18 cellular contexts compared by ENCODE assay signal in genomic region chr5:133907075-133907474, GRCh38.
DNase-seq lines count a peak whose midpoint lies in the region; ATAC-seq, FAIRE-seq and TF ChIP-seq lines count a peak whose summit lies in the region.
"Had no signal": no experiment of that assay in that cellular context is flagged by ENCODE, and none has a peak within 500 bp of the region (broad histone marks: within the 10 kb centered on the region; RNA-seq: fewer than 3 reads in every experiment).

No MANE protein-coding gene starts in this region.

- no peak for FAIRE-seq in pancreas (lab: Jason Lieb, UNC)
- FAIRE-seq: HepG2 had no signal

- POLR2A ChIA-PET in HEK293T (lab: Yijun Ruan, JAX) = no interaction called here

- H3K4me1 ChIP-seq in body of pancreas (no peaks in the 10 kb centered on the region), pancreas (no peaks in the 10 kb centered on the region)

- no peaks in the 10 kb centered on the region for H3K36me3 ChIP-seq in body of pancreas (replicated peaks in 1 of 2; ENCODE audit: insufficient read depth in 1 of 2, low read depth in 2 of 2)
- no peaks in the 10 kb centered on the region for H3K36me3 ChIP-seq in pancreas

- peak; percentile 95 for DNase-seq in G401 (ENCODE audit: low spot score)
- peak; percentile 77 for DNase-seq in NCI-H2171 treated with DMSO at 0.1 percent for 48 hours (lab: John Stamatoyannopoulos, UW)
- DNase-seq in body of pancreas = peak in 3 of 4 donors; percentile 28 to 59 (median 43)
- DNase-seq in pancreas = peak in 3 of 6 donors; percentile 24 to 66 (median 46)
- no peak for DNase-seq in HEK293T (ENCODE audit: extremely low spot score)
- DNase-seq in activated naive CD4-positive, alpha-beta T cell treated with Interleukin-2 at 50 U/mL for 16 hours = no peak
- no peak for DNase-seq in middle frontal gyrus (ENCODE audit: extremely low spot score, low spot score)
- DNase-seq: activated CD4-positive, alpha-beta T cell treated with anti-CD3 and anti-CD28 coated beads, Interleukin-2, amount 10 ng/mL, durations not matched to agents 24 days and 14 days; AML-193; DMS53; MM.1S; NCI-H226; OCI-M1; stimulated activated CD4-positive, alpha-beta T cell treated with anti-CD3 and anti-CD28 coated beads, Interleukin-4, amount 100 ng/mL, for 1 hour; stimulated activated CD8-positive, alpha-beta memory T cell treated with anti-CD3 and anti-CD28 coated beads, Interleukin-4, amount 100 ng/mL, for 48 hours had no signal

- no peak overlapping the region for H3K27ac ChIP-seq in body of pancreas
- H3K27ac ChIP-seq in pancreas = no peak overlapping the region
- H3K27ac ChIP-seq: hepatocyte had no signal

- CTCF ChIA-PET in HEK293T (lab: Yijun Ruan, JAX) = no interaction called here

- 68 to 79% methylated on average over 2 to 9 of the region's 9 CpGs for WGBS in body of pancreas, 2 donors
- WGBS in pancreas, 2 donors = 76 to 77% methylated on average over 9 of the region's 9 CpGs

- ATAC-seq in body of pancreas = no peak
- ATAC-seq in pancreas = peak in 3 of 4 donors; percentile 18 to 51 (median 32)
- ATAC-seq: activated naive CD4-positive, alpha-beta T cell treated with anti-CD3 and anti-CD28 coated beads, Interleukin-2, amount 50 U/mL, for 72 hours; HepG2 had no signal

- H3K27me3 ChIP-seq in body of pancreas (no peaks in the 10 kb centered on the region), pancreas (no peaks in the 10 kb centered on the region)
- H3K27me3 ChIP-seq: hepatocyte had no signal

- no peak for TF ChIP-seq CTCF in body of pancreas (IDR thresholded peaks at IDR 0.05)
- TF ChIP-seq CTCF in pancreas (IDR thresholded peaks at IDR 0.05) = no peak

- no peak for TF ChIP-seq POLR2A in body of pancreas (IDR thresholded peaks at IDR 0.05)

- in situ Hi-C loops in G401 (cut with HindIII; ENCODE audit: low sequenced_read_pairs) = no loop called here

- intact Hi-C loops in body of pancreas (cut with DNase I) = no loop called here
- intact Hi-C loops in pancreas (cut with DNase I) = no loop called here

- H3K4me3 ChIP-seq in body of pancreas (no peak overlapping the region), pancreas (no peak overlapping the region)
- H3K4me3 ChIP-seq: hepatocyte had no signal

- H3K9me3 ChIP-seq in body of pancreas (no peaks in the 10 kb centered on the region), pancreas (no peaks in the 10 kb centered on the region)

TF ChIP-seq in HEK293T, 16 proteins besides CTCF, POLR2A, EP300 and RAD21:
- TF ChIP-seq FOXM1 (IDR thresholded peaks at IDR 0.05; ENCODE audit: borderline replicate concordance) = no peak
- TF ChIP-seq ARNT (IDR thresholded peaks at IDR 0.05) = no peak
- TF ChIP-seq SP1 (IDR thresholded peaks at IDR 0.05) = no peak
- TF ChIP-seq LEF1 (IDR thresholded peaks at IDR 0.05; ENCODE audit: borderline replicate concordance) = no peak
- no peak for TF ChIP-seq BHLHE40 (IDR thresholded peaks at IDR 0.05; ENCODE audit: borderline replicate concordance)
- TF ChIP-seq L3MBTL2 (conservative IDR thresholded peaks at IDR 0.05) = no peak
- TF ChIP-seq TARDBP (IDR thresholded peaks at IDR 0.05) = no peak
- TF ChIP-seq CTBP1 (IDR thresholded peaks at IDR 0.05; ENCODE audit: borderline replicate concordance) = no peak
- TF ChIP-seq HDGF (IDR thresholded peaks at IDR 0.05; ENCODE audit: borderline replicate concordance) = no peak

Comparison
In these comparisons a context has a peak if more than half of its experiments do, and no peak if none do; other contexts are left out.
1. DNase-seq: peak in G401 (single experiment), NCI-H2171 treated with DMSO at 0.1 percent for 48 hours (single experiment) and body of pancreas (3 of 4); none in HEK293T (single experiment), activated naive CD4-positive, alpha-beta T cell treated with Interleukin-2 at 50 U/mL for 16 hours (single experiment) and middle frontal gyrus (single experiment).